8 cellular contexts compared by ENCODE assay signal in the genomic region with DNA sequence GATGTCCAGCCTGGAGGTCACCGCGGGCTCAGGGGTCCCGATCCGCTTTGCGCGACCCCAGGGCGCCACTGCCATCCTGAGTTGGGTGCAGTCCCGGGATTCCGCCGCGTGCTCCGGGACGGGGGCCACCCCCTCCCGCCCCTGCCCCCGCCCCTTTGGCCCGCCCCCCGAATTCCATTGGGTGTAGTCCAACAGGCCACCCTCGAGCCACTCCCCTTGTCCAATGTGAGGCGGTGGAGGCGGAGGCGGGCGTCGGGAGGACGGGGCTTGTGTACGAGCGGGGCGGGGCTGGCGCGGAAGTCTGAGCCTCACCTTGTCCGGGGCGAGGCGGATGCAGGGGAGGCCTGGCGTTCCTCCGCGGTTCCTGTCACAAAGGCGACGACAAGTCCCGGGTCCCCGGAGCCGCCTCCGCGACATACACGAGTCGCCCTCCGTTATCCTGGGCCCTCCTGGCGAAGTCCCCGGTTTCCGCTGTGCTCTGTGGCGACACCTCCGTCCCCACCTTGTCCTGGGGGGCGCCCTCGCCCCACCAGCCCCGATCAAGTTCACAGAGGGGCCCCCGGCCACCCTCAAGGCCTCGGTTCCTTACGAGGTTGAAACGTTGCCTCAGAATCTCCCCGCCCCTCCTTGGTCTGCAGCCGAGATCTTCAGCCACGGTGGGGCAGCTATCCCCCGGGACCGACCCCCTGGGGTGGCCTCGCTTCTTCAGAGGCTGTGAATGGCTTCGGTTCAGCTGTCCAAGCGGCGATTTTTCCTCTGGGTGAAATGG. TPM values are rescaled to one million over a fixed set of nuclear protein-coding genes. Genes with fewer than 3 reads are reported as not detected.
DNase-seq lines count a peak whose midpoint lies in the region; ATAC-seq and TF ChIP-seq lines count a peak whose summit lies in the region.

No MANE protein-coding gene starts in this region.

- peak; percentile 79 for ATAC-seq in GM19351 (IDR thresholded peaks at IDR 0.05; ENCODE audit: unreplicated experiment)
- ATAC-seq in HG03521 (IDR thresholded peaks at IDR 0.05; ENCODE audit: unreplicated experiment), result peak; percentile 74
- ATAC-seq in left lung, result peak; percentile 76

- H3K27me3 ChIP-seq in BE2C (no peaks in the 10 kb centered on the region), left lung (no peaks in the 10 kb centered on the region)

- intact Hi-C loops in left lung (cut with DNase I), result no loop called here

- no peak for TF ChIP-seq CTCF in BE2C (IDR thresholded peaks at IDR 0.05; ENCODE audit: low read depth, low read length)
- no peak for TF ChIP-seq CTCF in left lung (IDR thresholded peaks at IDR 0.05)

- peak overlapping the region; percentile 98 to 99 for H3K27ac ChIP-seq in left lung

- H3K4me1 ChIP-seq in BE2C, result peaks cover 13% of the 10 kb centered on the region
- H3K4me1 ChIP-seq in left lung, result peaks cover 37 to 75% of the 10 kb centered on the region in 2 donors

- H3K9me3 ChIP-seq in BE2C (no peaks in the 10 kb centered on the region), left lung (no peaks in the 10 kb centered on the region)

- H3K4me3 ChIP-seq in BE2C (ENCODE audit: low read depth, low read length) (peak overlapping the region; percentile 96), left lung (peak overlapping the region; percentile 57 to 75)

- peaks cover 50% of the 10 kb centered on the region for H3K36me3 ChIP-seq in BE2C
- H3K36me3 ChIP-seq in left lung, result peaks cover 0 to 19% of the 10 kb centered on the region in 2 donors

- peak; percentile 99 for DNase-seq in BE2C
- DNase-seq in NCI-H69 (lab: John Stamatoyannopoulos, UW), result peak; percentile 99
- DNase-seq in activated CD4-positive, alpha-beta T cell treated with anti-CD3 and anti-CD28 coated beads, Interleukin-2, amount 50 U/mL, for 24 hours (ENCODE audit: low read depth in 1 of 2, low spot score in 1 of 2), result peak; percentile 87 to 97
- DNase-seq in dedifferentiated amniotic fluid mesenchymal stem cell (ENCODE audit: extremely low spot score), result peak; percentile 92
- peak; percentile 99 for DNase-seq in left lung
- peak; percentile 98 for DNase-seq in stimulated activated CD4-positive, alpha-beta T cell treated with anti-CD3 and anti-CD28 coated beads, Interleukin-2, amount 100 ng/mL, for 24 hours

RNA-seq across cellular contexts. Expression of gene LDLR, which starts 1.2 kb away (rescaled TPM):
- 12.4 TPM for polyA plus RNA-seq in BE2C (2012; ENCODE audit: insufficient read depth, insufficient read length, low read depth)
- total RNA-seq in left lung, result 100 to 1,000 TPM; 212 to 310 TPM

Comparison
In these comparisons a context has a peak if more than half of its experiments do, and no peak if none do; other contexts are left out.
1. Peak in every context shown above with its lines: DNase-seq, ATAC-seq, H3K4me3 ChIP-seq and H3K27ac ChIP-seq.